In genomic region chr15:74635228-74635627, GRCh38 we compare ENCODE assay signal across 9 cellular contexts. TPM values are rescaled to one million over a fixed set of nuclear protein-coding genes. Genes with fewer than 3 reads are reported as not detected.
DNase-seq lines count a peak whose midpoint lies in the region; ATAC-seq and TF ChIP-seq lines count a peak whose summit lies in the region.
"Had no signal": no experiment of that assay in that cellular context is flagged by ENCODE, and none has a peak within 500 bp of the region (broad histone marks: within the 10 kb centered on the region; RNA-seq: fewer than 3 reads in every experiment).

No MANE protein-coding gene starts in this region.

- no peaks in the 10 kb centered on the region for H3K27me3 Mint-ChIP-seq in activated B cell treated with CpG ODN at 0.5 μM for 24 hours

- peak; percentile 67 for DNase-seq in activated gamma-delta T cell treated with Interleukin-2 at 50 U/mL for 16 hours
- DNase-seq in activated gamma-delta T cell (lab: John Stamatoyannopoulos, UW): no peak
- peak; percentile 34 for DNase-seq in NCI-H1694 (lab: John Stamatoyannopoulos, UW)
- peak; percentile 61 for DNase-seq in activated B cell treated with CpG ODN at 0.5 μM for 24 hours
- DNase-seq in breast epithelium (ENCODE audit: low spot score in 2 of 2): no peak
- peak in 1 of 2 donors; percentile 77 for DNase-seq in left colon
- peak; percentile 78 for DNase-seq in stimulated activated CD4-positive, alpha-beta T cell treated with anti-CD3 and anti-CD28 coated beads, Interleukin-4, amount 100 ng/mL, for 24 hours

- no peak overlapping the region for H3K4me3 Mint-ChIP-seq in activated B cell treated with CpG ODN at 0.5 μM for 24 hours

- H3K36me3 ChIP-seq in breast epithelium: no peaks in the 10 kb centered on the region

- H3K9me3 Mint-ChIP-seq in activated B cell treated with CpG ODN at 0.5 μM for 24 hours: no peaks in the 10 kb centered on the region

- no peaks in the 10 kb centered on the region for H3K27me3 ChIP-seq in breast epithelium

- POLR2A ChIA-PET in activated B cell treated with CpG ODN at 0.5 μM for 24 hours (lab: Charles Lee): no interaction called here

- no peak overlapping the region for H3K27ac ChIP-seq in breast epithelium
- H3K27ac ChIP-seq: skin epidermis had no signal

- TF ChIP-seq POLR2A in breast epithelium (IDR thresholded peaks at IDR 0.05): no peak

- no peak for TF ChIP-seq CTCF in activated B cell treated with CpG ODN at 0.5 μM for 24 hours (IDR thresholded peaks at IDR 0.05)
- peak; percentile 44 to 90 (median 86) for TF ChIP-seq CTCF in breast epithelium (IDR thresholded peaks at IDR 0.05)

- H3K4me1 ChIP-seq in breast epithelium: no peaks in the 10 kb centered on the region

- ATAC-seq in activated B cell treated with CpG ODN at 0.5 μM for 24 hours (ENCODE audit: low read depth): peak; percentile 64
- peak; percentile 80 for ATAC-seq in left colon
- ATAC-seq in GM21737 (IDR thresholded peaks at IDR 0.05; ENCODE audit: unreplicated experiment): no peak

- no peaks in the 10 kb centered on the region for H3K9me3 ChIP-seq in breast epithelium

- H3K4me3 ChIP-seq in breast epithelium: no peak overlapping the region
- H3K4me3 ChIP-seq: skin epidermis had no signal

- no peak overlapping the region for H3K27ac Mint-ChIP-seq in activated B cell treated with CpG ODN at 0.5 μM for 24 hours

- CTCF ChIA-PET in activated B cell treated with CpG ODN at 0.5 μM for 24 hours (lab: Charles Lee): interaction anchor here (0.6 to 8.9 kb wide), 21 partner anchors 10 to 388 kb away, joined by 3 to 200 read pairs (median 4); partner anchors contain the start of genes CLK3, PPCDC and RPP25

- peaks cover 80% of the 10 kb centered on the region for H3K36me3 Mint-ChIP-seq in activated B cell treated with CpG ODN at 0.5 μM for 24 hours (ENCODE audit: low read depth)

- H3K4me1 Mint-ChIP-seq in activated B cell treated with CpG ODN at 0.5 μM for 24 hours: peaks cover 18% of the 10 kb centered on the region

- intact Hi-C loops in activated B cell treated with CpG ODN at 0.5 μM for 24 hours (cut with micrococcal nuclease): loop anchor here (1.0 to 2.0 kb wide), 6 partner anchors 134 to 315 kb away; partner anchors contain the start of gene ULK3
- intact Hi-C loops in breast epithelium (cut with DNase I; ENCODE audit: low total_unique reads): no loop called here
- intact Hi-C loops in left colon (cut with DNase I, micrococcal nuclease): loop anchor here (2.0 to 10.0 kb wide), 3 partner anchors 132 to 300 kb away; partner anchors contain the start of gene COX5A (in 1 of the 2)

RNA-seq across cellular contexts. Expression of gene CLK3, which starts 19.6 kb away (rescaled TPM):
- total RNA-seq in activated B cell treated with CpG ODN at 0.5 μM for 24 hours (100 and 116 TPM in 2 replicates), breast epithelium (100 to 1,000 TPM in 2 of 3 donors, 10 to 100 TPM in 1; 99.2 to 110 (median 101) TPM), left colon (10 to 100 TPM; 90.8 to 92.9 TPM)

Comparison
In these comparisons a context has a peak if more than half of its experiments do, and no peak if none do; other contexts are left out.
1. DNase-seq: peak in activated gamma-delta T cell treated with Interleukin-2 at 50 U/mL for 16 hours (single experiment), NCI-H1694 (single experiment), activated B cell treated with CpG ODN at 0.5 μM for 24 hours (single experiment) and stimulated activated CD4-positive, alpha-beta T cell treated with anti-CD3 and anti-CD28 coated beads, Interleukin-4, amount 100 ng/mL, for 24 hours (single experiment); none in activated gamma-delta T cell (single experiment) and breast epithelium (0 of 2).